ENCODE assay signal across 12 cellular contexts in genomic region chr2:217822296-217823252, GRCh38.
DNase-seq lines count a peak whose midpoint lies in the region; ATAC-seq and TF ChIP-seq lines count a peak whose summit lies in the region.
"Had no signal": no experiment of that assay in that cellular context is flagged by ENCODE, and none has a peak within 500 bp of the region (broad histone marks: within the 10 kb centered on the region; RNA-seq: fewer than 3 reads in every experiment).

No MANE protein-coding gene starts in this region.

- no peaks in the 10 kb centered on the region for H3K27me3 ChIP-seq in GM23248 (replicated peaks; ENCODE audit: insufficient read depth)
- no peaks in the 10 kb centered on the region for H3K27me3 ChIP-seq in smooth muscle cell (ENCODE audit: low read depth)

- H3K9me2 ChIP-seq in GM23248 (ENCODE audit: insufficient read depth): no peaks in the 10 kb centered on the region

- ATAC-seq in GM21528 (IDR thresholded peaks at IDR 0.05; ENCODE audit: low FRiP score, unreplicated experiment): no peak
- ATAC-seq: activated CD4-positive, alpha-beta T cell treated with anti-CD3 and anti-CD28 coated beads for 36 hours; effector memory CD8-positive, alpha-beta T cell had no signal

- H4K20me1 ChIP-seq in GM23248 (ENCODE audit: insufficient read depth): no peaks in the 10 kb centered on the region
- peaks cover 99% of the 10 kb centered on the region for H4K20me1 ChIP-seq in smooth muscle cell (ENCODE audit: low read depth)

- H3K9me3 ChIP-seq in GM23248 (ENCODE audit: low read depth) (no peaks in the 10 kb centered on the region), smooth muscle cell (replicated peaks; ENCODE audit: low read depth) (no peaks in the 10 kb centered on the region)

- DNase-seq in GM23248: peak; percentile 85
- DNase-seq in astrocyte of the hippocampus (ENCODE audit: low read depth, low spot score): peak; percentile 87
- DNase-seq in hepatic stellate cell (ENCODE audit: low spot score): peak; percentile 65
- no peak for DNase-seq in smooth muscle cell (lab: John Stamatoyannopoulos, UW; ENCODE audit: unreplicated experiment)
- DNase-seq in NCI-H2029 (lab: John Stamatoyannopoulos, UW): no peak
- DNase-seq in activated CD4-positive, CD25-positive, alpha-beta regulatory T cell (lab: John Stamatoyannopoulos, UW): no peak
- no peak for DNase-seq in T-helper 2 cell
- DNase-seq: activated CD4-positive, alpha-beta T cell treated with anti-CD3 and anti-CD28 coated beads for 36 hours; activated gamma-delta T cell treated with Interleukin-2 at 50 U/mL for 16 hours; effector memory CD8-positive, alpha-beta T cell; SHP77 treated with DMSO at 0.1 percent for 48 hours had no signal

- H3F3A ChIP-seq in GM23248 (ENCODE audit: insufficient read depth) (peaks cover 28% of the 10 kb centered on the region), smooth muscle cell (ENCODE audit: low read depth) (peaks cover 10% of the 10 kb centered on the region)

- H2AFZ ChIP-seq in GM23248 (no peak overlapping the region), smooth muscle cell (ENCODE audit: low read depth) (no peak overlapping the region)

- H3K27ac ChIP-seq in GM23248 (peak overlapping the region; percentile 81), smooth muscle cell (ENCODE audit: low read depth) (peak overlapping the region; percentile 12)

- H3K36me3 ChIP-seq in GM23248 (ENCODE audit: low read depth) (peaks cover 28% of the 10 kb centered on the region), smooth muscle cell (ENCODE audit: low read depth) (no peaks in the 10 kb centered on the region)

- WGBS in GM23248 (ENCODE audit: low coverage in 1 of 2, low lambda C conversion rate in 2 of 2, missing lambda C conversion rate in 2 of 2), 2 experiments: 85 to 87% methylated on average over 14 of the region's 14 CpGs
- 82% methylated on average over 14 of the region's 14 CpGs for WGBS in smooth muscle cell (ENCODE audit: low lambda C conversion rate)

- H3K4me1 ChIP-seq in GM23248 (ENCODE audit: insufficient read depth) (peaks cover 21% of the 10 kb centered on the region), smooth muscle cell (ENCODE audit: low read depth) (peaks cover 4% of the 10 kb centered on the region)

- TF ChIP-seq CTCF in smooth muscle cell (IDR thresholded peaks at IDR 0.05; ENCODE audit: borderline replicate concordance, insufficient read depth, poor library complexity, severe bottlenecking): no peak

- H3K4me2 ChIP-seq in GM23248 (ENCODE audit: unreplicated experiment) (no peak overlapping the region), smooth muscle cell (no peak overlapping the region)

- in situ Hi-C loops in GM23248 (cut with MboI): no loop called here

- H3K4me3 ChIP-seq in GM23248: no peak overlapping the region
- no peak overlapping the region for H3K4me3 ChIP-seq in smooth muscle cell

- H3K9ac ChIP-seq in GM23248 (peak overlapping the region; percentile 66), smooth muscle cell (ENCODE audit: low read depth) (no peak overlapping the region)

- H3K79me2 ChIP-seq in GM23248 (ENCODE audit: insufficient read depth) (0 out of 2 replicates have a peak, but pooled peaks cover 23% of the 10 kb centered on the region), smooth muscle cell (ENCODE audit: low read depth) (no peaks in the 10 kb centered on the region)

Comparison
In these comparisons a context has a peak if more than half of its experiments do, and no peak if none do; other contexts are left out.
1. DNase-seq: peak in GM23248 (single experiment), astrocyte of the hippocampus (single experiment) and hepatic stellate cell (single experiment); none in smooth muscle cell (single experiment), NCI-H2029 (single experiment), activated CD4-positive, CD25-positive, alpha-beta regulatory T cell (0 of 4) and T-helper 2 cell (0 of 5).